8 cellular contexts compared by ENCODE assay signal in the genomic region with DNA sequence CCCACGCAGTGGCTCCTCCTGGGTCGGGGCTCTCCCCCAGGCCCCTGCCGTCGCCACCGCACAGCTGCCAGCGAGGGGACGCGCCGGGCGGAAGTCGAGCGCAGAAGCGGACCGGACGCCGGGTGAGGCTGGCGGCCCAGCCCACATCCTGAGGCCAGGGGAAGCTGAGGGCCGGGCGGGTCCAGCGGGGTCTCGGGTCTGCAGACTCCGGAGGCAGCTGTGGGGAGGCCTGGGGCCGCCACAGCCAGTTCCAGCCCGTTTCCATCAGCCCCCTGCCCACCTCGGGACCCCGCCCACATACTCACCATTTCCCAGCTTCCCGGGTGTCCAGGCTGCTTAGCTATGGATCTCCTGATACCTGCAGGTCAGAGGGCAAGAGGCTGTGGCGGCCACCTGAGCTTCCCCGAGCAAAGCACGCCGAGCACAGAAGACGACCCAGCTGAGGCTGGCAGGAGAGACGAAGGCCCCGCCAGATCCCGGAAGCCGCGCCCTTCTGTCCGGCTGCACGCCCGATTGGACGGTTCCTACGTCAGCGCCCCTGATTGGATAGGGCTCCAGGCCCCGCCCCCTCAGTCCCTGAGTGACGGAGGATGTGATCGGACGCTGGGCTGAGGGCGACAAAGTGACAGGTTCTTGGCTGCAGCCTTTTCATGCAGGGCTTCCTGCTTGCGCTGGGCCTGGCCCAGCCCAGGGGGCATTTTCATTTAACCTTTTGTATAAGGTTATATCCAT. TPM values are rescaled to one million over a fixed set of nuclear protein-coding genes. Genes with fewer than 3 reads are reported as not detected.
DNase-seq lines count a peak whose midpoint lies in the region; ATAC-seq and TF ChIP-seq lines count a peak whose summit lies in the region.

No MANE protein-coding gene starts in this region.

- H3K27ac ChIP-seq in SK-N-SH (ENCODE audit: low read depth in 2 of 2, low read length in 1 of 2) (peak overlapping the region; percentile 64 to 76; a peak in 3 of 4 replicates), osteoblast (ENCODE audit: low read depth, low read length) (peak overlapping the region; percentile 70), thymus (ENCODE audit: low read depth) (peak overlapping the region; percentile 97)

- H2AFZ ChIP-seq in SK-N-SH (ENCODE audit: low read depth) = peak overlapping the region; percentile 76
- H2AFZ ChIP-seq in osteoblast (ENCODE audit: low read length) = peak overlapping the region; percentile 94

- TF ChIP-seq CTCF in GM10248 (IDR thresholded peaks at IDR 0.05; ENCODE audit: control extremely low read depth, extremely low read depth, low read depth, missing control alignments) (no peak), SK-N-SH (IDR thresholded peaks at IDR 0.05) (no peak), glutamatergic neuron (IDR thresholded peaks at IDR 0.05; ENCODE audit: partially characterized antibody, unreplicated experiment) (no peak), osteoblast (IDR thresholded peaks at IDR 0.05; ENCODE audit: extremely low read depth, low read depth, low read length) (no peak)

- TF ChIP-seq EP300 in SK-N-SH (IDR thresholded peaks at IDR 0.05; ENCODE audit: borderline replicate concordance in 1 of 2, low read depth in 1 of 2, low read length in 1 of 2) = no peak

- ATAC-seq in HG02610 (IDR thresholded peaks at IDR 0.05; ENCODE audit: unreplicated experiment) = peak; percentile 95
- peak; percentile 99 to 100 for ATAC-seq in activated naive CD4-positive, alpha-beta T cell treated with anti-CD3 and anti-CD28 coated beads, Interleukin-2, amount 50 U/mL, for 72 hours

- peaks cover 5% of the 10 kb centered on the region for H3F3A ChIP-seq in SK-N-SH (replicated peaks; ENCODE audit: insufficient read depth)

- H3K27me3 ChIP-seq in SK-N-SH (ENCODE audit: insufficient read depth) (no peaks in the 10 kb centered on the region), osteoblast (ENCODE audit: insufficient read depth, low read length) (no peaks in the 10 kb centered on the region), thymus (ENCODE audit: control insufficient read depth, insufficient read depth) (no peaks in the 10 kb centered on the region)

- H3K36me3 ChIP-seq in SK-N-SH (replicated peaks in 1 of 2; ENCODE audit: control insufficient read depth in 1 of 2, insufficient read depth in 2 of 2, low read length in 1 of 2) = peaks cover 5 to 10% of the 10 kb centered on the region in 2 experiments
- H3K36me3 ChIP-seq in osteoblast (ENCODE audit: insufficient read depth, low read length) = peaks cover 6% of the 10 kb centered on the region
- peaks cover 17% of the 10 kb centered on the region for H3K36me3 ChIP-seq in thymus (ENCODE audit: control insufficient read depth, insufficient read depth)

- H3K4me1 Mint-ChIP-seq in glutamatergic neuron (ENCODE audit: low read depth, unreplicated experiment) = peaks cover 22% of the 10 kb centered on the region

- H3K4me1 ChIP-seq in SK-N-SH (ENCODE audit: control insufficient read depth in 1 of 2, insufficient read depth in 2 of 2, low read depth in 1 of 2, low read length in 1 of 2) = peaks cover 0 to 14% of the 10 kb centered on the region in 2 experiments; a peak in 3 of 4 replicates
- peaks cover 12% of the 10 kb centered on the region for H3K4me1 ChIP-seq in osteoblast (ENCODE audit: insufficient read depth, low read length)
- peaks cover 13% of the 10 kb centered on the region for H3K4me1 ChIP-seq in thymus (ENCODE audit: control insufficient read depth, insufficient read depth, low read length)

- H3K36me3 Mint-ChIP-seq in activated naive CD4-positive, alpha-beta T cell treated with anti-CD3 and anti-CD28 coated beads, Interleukin-2, amount 50 U/mL, for 72 hours = peaks cover 38 to 39% of the 10 kb centered on the region in 2 donors
- peaks cover 4% of the 10 kb centered on the region for H3K36me3 Mint-ChIP-seq in glutamatergic neuron (ENCODE audit: unreplicated experiment)

- H3K27me3 Mint-ChIP-seq in glutamatergic neuron (ENCODE audit: unreplicated experiment) = peaks cover 2% of the 10 kb centered on the region

- DNase-seq in GM10248 (ENCODE audit: extremely low spot score) (peak; percentile 95), NCI-H1092 (lab: John Stamatoyannopoulos, UW) (peak; percentile 97), SK-N-SH (peak; percentile 97), glutamatergic neuron (peak; percentile 99), osteoblast (ENCODE audit: insufficient read length, low spot score, missing footprints) (peak; percentile 99)
- peak; percentile 93 to 96 for DNase-seq in activated naive CD4-positive, alpha-beta T cell treated with anti-CD3 and anti-CD28 coated beads, Interleukin-2, amount 50 U/mL, for 72 hours (ENCODE audit: low spot score in 2 of 2)

- H4K20me1 ChIP-seq in SK-N-SH (ENCODE audit: insufficient read depth) (no peaks in the 10 kb centered on the region), osteoblast (ENCODE audit: insufficient read depth, low read length) (peaks cover 6% of the 10 kb centered on the region)

- H3K9me2 ChIP-seq in SK-N-SH = no peaks in the 10 kb centered on the region

- peak overlapping the region; percentile 95 for H3K4me3 Mint-ChIP-seq in glutamatergic neuron (ENCODE audit: unreplicated experiment)

- CTCF ChIA-PET in GM10248 (lab: Yijun Ruan, JAX) (interaction anchor here (0.9 to 1.1 kb wide), 2 partner anchors 31 to 132 kb away, joined by 3 read pairs; a partner anchor contains a TSS), SK-N-SH (lab: Yijun Ruan, JAX) (no interaction called here)

- POLR2A ChIA-PET in GM10248 (lab: Yijun Ruan, JAX) = no interaction called here
- POLR2A ChIA-PET in SK-N-SH (lab: Yijun Ruan, JAX) = interaction anchor here (0.6 to 1.4 kb wide), 3 partner anchors 14 to 99 kb away, joined by 3 to 9 read pairs (median 3); no protein-coding TSS in a partner anchor

- TF ChIP-seq RAD21 in SK-N-SH (IDR thresholded peaks at IDR 0.05; ENCODE audit: low read length) = no peak

- WGBS in SK-N-SH (ENCODE audit: low lambda C conversion rate) = under 1% methylated on average over 27 of the region's 49 CpGs
- under 1% methylated on average over 49 of the region's 49 CpGs for WGBS in thymus

- peaks cover 51% of the 10 kb centered on the region for H3K79me2 ChIP-seq in SK-N-SH (ENCODE audit: insufficient read depth)
- H3K79me2 ChIP-seq in osteoblast (ENCODE audit: insufficient read depth, low read length) = peaks cover 49% of the 10 kb centered on the region

- H3K4me3 ChIP-seq in SK-N-SH (ENCODE audit: low read depth in 2 of 2, low read length in 1 of 2) = peak overlapping the region; percentile 85 to 100
- H3K4me3 ChIP-seq in osteoblast (ENCODE audit: insufficient read depth, low read length) = peak overlapping the region; percentile 91
- peak overlapping the region; percentile 93 for H3K4me3 ChIP-seq in thymus (ENCODE audit: low read length)

- H3K9me3 Mint-ChIP-seq in activated naive CD4-positive, alpha-beta T cell treated with anti-CD3 and anti-CD28 coated beads, Interleukin-2, amount 50 U/mL, for 72 hours = peaks cover 0 to 14% of the 10 kb centered on the region in 2 donors
- H3K9me3 Mint-ChIP-seq in glutamatergic neuron (ENCODE audit: unreplicated experiment) = peaks cover 9% of the 10 kb centered on the region

- H3K9me3 ChIP-seq in SK-N-SH = no peaks in the 10 kb centered on the region
- H3K9me3 ChIP-seq in osteoblast (ENCODE audit: low read depth, low read length) = no peaks in the 10 kb centered on the region
- no peaks in the 10 kb centered on the region for H3K9me3 ChIP-seq in thymus (ENCODE audit: control insufficient read depth)

- peak overlapping the region; percentile 95 for H3K27ac Mint-ChIP-seq in activated naive CD4-positive, alpha-beta T cell treated with anti-CD3 and anti-CD28 coated beads, Interleukin-2, amount 50 U/mL, for 72 hours
- H3K27ac Mint-ChIP-seq in glutamatergic neuron (ENCODE audit: unreplicated experiment) = peak overlapping the region; percentile 87

- peak overlapping the region; percentile 80 for H3K9ac ChIP-seq in SK-N-SH

- peak overlapping the region; percentile 90 for H3K4me2 ChIP-seq in SK-N-SH
- H3K4me2 ChIP-seq in osteoblast (ENCODE audit: insufficient read depth, low read length) = peak overlapping the region; percentile 93

TF ChIP-seq in SK-N-SH, 30 proteins besides CTCF, POLR2A, EP300 and RAD21 (continues in another document):
- TF ChIP-seq, protein P1, sequence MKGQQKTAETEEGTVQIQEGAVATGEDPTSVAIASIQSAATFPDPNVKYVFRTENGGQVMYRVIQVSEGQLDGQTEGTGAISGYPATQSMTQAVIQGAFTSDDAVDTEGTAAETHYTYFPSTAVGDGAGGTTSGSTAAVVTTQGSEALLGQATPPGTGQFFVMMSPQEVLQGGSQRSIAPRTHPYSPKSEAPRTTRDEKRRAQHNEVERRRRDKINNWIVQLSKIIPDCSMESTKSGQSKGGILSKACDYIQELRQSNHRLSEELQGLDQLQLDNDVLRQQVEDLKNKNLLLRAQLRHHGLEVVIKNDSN (IDR thresholded peaks at IDR 0.05; ENCODE audit: borderline replicate concordance, low read depth) = no peak
- TF ChIP-seq, protein P2, sequence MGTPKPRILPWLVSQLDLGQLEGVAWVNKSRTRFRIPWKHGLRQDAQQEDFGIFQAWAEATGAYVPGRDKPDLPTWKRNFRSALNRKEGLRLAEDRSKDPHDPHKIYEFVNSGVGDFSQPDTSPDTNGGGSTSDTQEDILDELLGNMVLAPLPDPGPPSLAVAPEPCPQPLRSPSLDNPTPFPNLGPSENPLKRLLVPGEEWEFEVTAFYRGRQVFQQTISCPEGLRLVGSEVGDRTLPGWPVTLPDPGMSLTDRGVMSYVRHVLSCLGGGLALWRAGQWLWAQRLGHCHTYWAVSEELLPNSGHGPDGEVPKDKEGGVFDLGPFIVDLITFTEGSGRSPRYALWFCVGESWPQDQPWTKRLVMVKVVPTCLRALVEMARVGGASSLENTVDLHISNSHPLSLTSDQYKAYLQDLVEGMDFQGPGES (IDR thresholded peaks at IDR 0.05; ENCODE audit: low read depth, low read length) = peak; percentile 21; the same call in 1 of the 2 replicates
- TF ChIP-seq NFIC (IDR thresholded peaks at IDR 0.05; ENCODE audit: borderline replicate concordance) = no peak
- TF ChIP-seq MEF2A (IDR thresholded peaks at IDR 0.05; ENCODE audit: borderline replicate concordance, low read depth) = no peak
- peak; percentile 87 for TF ChIP-seq ELF1 (IDR thresholded peaks at IDR 0.05)
- TF ChIP-seq FOXJ3 (CRISPR knock-in tag; IDR thresholded peaks at IDR 0.05) = no peak

RNA-seq across cellular contexts. Expression of a gene that starts 38.7 kb away (rescaled TPM):
- polyA plus RNA-seq in SK-N-SH (2012; rRNA removed) = 2.7 and 3.8 TPM in 2 replicates
- 4.2 and 4.3 TPM in 2 replicates for polyA plus RNA-seq in SK-N-SH (2012; cell fraction: cytosol; rRNA removed)
- 4.8 and 6.7 TPM in 2 replicates for polyA plus RNA-seq in SK-N-SH (2012; cell fraction: nucleus; rRNA removed)
- 10 to 100 TPM; 11.0 to 13.2 TPM for total RNA-seq in activated naive CD4-positive, alpha-beta T cell treated with anti-CD3 and anti-CD28 coated beads, Interleukin-2, amount 50 U/mL, for 72 hours
- total RNA-seq in glutamatergic neuron (ENCODE audit: unreplicated experiment) = 137 TPM
- 14.4 and 36.9 TPM in 2 replicates for total RNA-seq in osteoblast
- 3.8 TPM for polyA plus RNA-seq in thymus

RNA-seq across cellular contexts. Expression of a gene that starts 45.3 kb away (rescaled TPM):
- polyA plus RNA-seq in SK-N-SH (2012; rRNA removed) (not detected in 2 replicates), thymus (0.02 TPM)
- polyA plus RNA-seq in SK-N-SH (2012; cell fraction: cytosol; rRNA removed) = not detected in 2 replicates
- polyA plus RNA-seq in SK-N-SH (2012; cell fraction: nucleus; rRNA removed) = not detected in 2 replicates
- total RNA-seq in activated naive CD4-positive, alpha-beta T cell treated with anti-CD3 and anti-CD28 coated beads, Interleukin-2, amount 50 U/mL, for 72 hours = not detected
- total RNA-seq in glutamatergic neuron (ENCODE audit: unreplicated experiment) (not detected), osteoblast (not detected in 2 replicates)

Comparison
In these comparisons a context has a peak if more than half of its experiments do, and no peak if none do; other contexts are left out.
1. Peak in every context shown above with its lines: DNase-seq, ATAC-seq, H3K4me3 ChIP-seq and H3K27ac ChIP-seq.